In genomic region chr6:136210450-136211165, GRCh38 we compare ENCODE assay signal across 15 cellular contexts. TPM values are rescaled to one million over a fixed set of nuclear protein-coding genes. Genes with fewer than 3 reads are reported as not detected.
DNase-seq lines count a peak whose midpoint lies in the region; TF ChIP-seq lines count a peak whose summit lies in the region.
"Had no signal": no experiment of that assay in that cellular context is flagged by ENCODE, and none has a peak within 500 bp of the region (broad histone marks: within the 10 kb centered on the region; RNA-seq: fewer than 3 reads in every experiment).

No MANE protein-coding gene starts in this region.

- TF ChIP-seq CTCF in epithelial cell of esophagus (IDR thresholded peaks at IDR 0.05; ENCODE audit: insufficient read depth, low read depth, low read length, missing control alignments): no peak

- no peak overlapping the region for H3K4me3 ChIP-seq in epithelial cell of esophagus (ENCODE audit: low read length)
- H3K4me3 ChIP-seq: BLaER1, HAP-1 had no signal

- DNase-seq in DMS53 (lab: John Stamatoyannopoulos, UW): peak; percentile 7
- no peak for DNase-seq in DMS53 treated with DMSO at 0.1 percent for 48 hours (lab: John Stamatoyannopoulos, UW; ENCODE audit: unreplicated experiment)
- DNase-seq in M059J (ENCODE audit: low read depth): peak; percentile 12
- peak; percentile 7 for DNase-seq in epithelial cell of esophagus (ENCODE audit: low read depth)
- no peak for DNase-seq in putamen (ENCODE audit: low spot score)
- no peak for DNase-seq in activated CD4-positive, alpha-beta T cell treated with anti-CD3 and anti-CD28 coated beads, Interleukin-2, amount 50 U/mL, for 4 hours
- DNase-seq: Caco-2; CD4-positive, CD25-positive, alpha-beta regulatory T cell; CD8-positive, alpha-beta T cell; DMS153; DND-41; GOT3; HFFc6 had no signal

RNA-seq across cellular contexts. Expression of gene MTFR2, which starts 39.5 kb away (rescaled TPM):
- total RNA-seq in M059J (2014; rRNA removed; shearing (Covaris generic)): 12.0 and 12.4 TPM in 2 replicates

Comparison
In these comparisons a context has a peak if more than half of its experiments do, and no peak if none do; other contexts are left out.
1. DNase-seq: peak in DMS53 (single experiment), M059J (single experiment) and epithelial cell of esophagus (single experiment); none in DMS53 treated with DMSO at 0.1 percent for 48 hours (single experiment), putamen (single experiment) and activated CD4-positive, alpha-beta T cell treated with anti-CD3 and anti-CD28 coated beads, Interleukin-2, amount 50 U/mL, for 4 hours (0 of 2).